ENCODE assay signal across 9 cellular contexts in the genomic region with DNA sequence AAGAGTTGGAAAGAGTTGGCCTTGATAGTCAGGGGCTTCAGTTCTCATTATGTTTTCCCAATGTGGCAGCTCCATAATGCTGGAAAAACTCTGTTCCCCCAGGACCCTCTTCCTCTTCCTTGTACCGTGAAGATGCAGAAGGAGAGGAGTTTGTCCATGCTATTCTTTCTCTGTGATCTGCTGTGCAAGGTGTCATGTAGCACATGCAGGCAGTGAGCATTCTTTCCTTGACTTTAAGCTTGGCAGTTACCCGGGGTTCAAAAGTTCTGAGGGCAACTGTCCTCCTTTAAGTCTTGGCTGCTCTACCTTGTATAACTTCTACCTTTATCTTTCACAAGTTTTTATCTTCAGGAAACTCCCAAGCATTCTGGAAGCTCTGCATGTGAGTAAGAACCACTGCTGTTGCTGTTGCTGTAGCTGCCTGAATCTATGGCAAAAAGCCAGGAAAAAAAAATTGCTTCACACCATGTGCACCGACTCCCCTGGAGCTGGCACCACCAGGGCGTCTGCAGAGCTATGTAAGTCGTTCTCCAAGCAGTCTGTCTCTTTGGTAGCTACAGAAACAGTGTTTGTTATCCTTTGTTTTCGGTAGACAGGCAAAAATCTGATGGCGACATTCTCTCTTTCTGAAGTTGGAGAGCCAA. TPM values are rescaled to one million over a fixed set of nuclear protein-coding genes. Genes with fewer than 3 reads are reported as not detected.
A peak's percentile ranks its signal among the peaks of the same experiment; 100 is the strongest.
DNase-seq lines count a peak whose midpoint lies in the region; ATAC-seq and TF ChIP-seq lines count a peak whose summit lies in the region.
"Had no signal": no experiment of that assay in that cellular context is flagged by ENCODE, and none has a peak within 500 bp of the region (broad histone marks: within the 10 kb centered on the region; RNA-seq: fewer than 3 reads in every experiment).

No MANE protein-coding gene starts in this region.

- ATAC-seq in HG02938 (IDR thresholded peaks at IDR 0.05; ENCODE audit: unreplicated experiment) (no peak), GM19328 (IDR thresholded peaks at IDR 0.05; ENCODE audit: unreplicated experiment) (no peak)

- H3K4me1 ChIP-seq in ascending aorta (peaks cover 7 to 41% of the 10 kb centered on the region in 2 donors), left ventricle myocardium inferior (peaks cover 66% of the 10 kb centered on the region), sigmoid colon (peaks cover 0 to 65% (median 48%) of the 10 kb centered on the region in 4 donors)

- H3K27me3 ChIP-seq in ascending aorta: no peaks in the 10 kb centered on the region
- no peaks in the 10 kb centered on the region for H3K27me3 ChIP-seq in left ventricle myocardium inferior (ENCODE audit: low read depth)
- H3K27me3 ChIP-seq in sigmoid colon: no peaks in the 10 kb centered on the region

- H3K36me3 ChIP-seq in ascending aorta (no peaks in the 10 kb centered on the region), left ventricle myocardium inferior (peaks cover 11% of the 10 kb centered on the region), sigmoid colon (peaks cover 0 to 3% (median 0%) of the 10 kb centered on the region in 4 donors)

- TF ChIP-seq POLR2A in sigmoid colon (IDR thresholded peaks at IDR 0.05): no peak

- intact Hi-C loops in ascending aorta (cut with DNase I): loop anchor here (1.0 kb wide), 1 partner anchor 42 kb away; a partner anchor contains a TSS
- intact Hi-C loops in left ventricle myocardium inferior (cut with micrococcal nuclease): no loop called here
- intact Hi-C loops in sigmoid colon (cut with DNase I): loop anchor here (1.0 kb wide), 1 partner anchor 42 kb away; a partner anchor contains a TSS

- H3K9me3 ChIP-seq in ascending aorta: no peaks in the 10 kb centered on the region
- H3K9me3 ChIP-seq in left ventricle myocardium inferior (replicated peaks): no peaks in the 10 kb centered on the region
- no peaks in the 10 kb centered on the region for H3K9me3 ChIP-seq in sigmoid colon

- TF ChIP-seq CTCF in ascending aorta (IDR thresholded peaks at IDR 0.05) (no peak), left ventricle myocardium inferior (IDR thresholded peaks at IDR 0.05; ENCODE audit: borderline replicate concordance) (no peak), sigmoid colon (IDR thresholded peaks at IDR 0.05) (no peak)

- DNase-seq in HUDEP-2 (lab: John Stamatoyannopoulos, UW; ENCODE audit: unreplicated experiment in 76 of 76) (peak in 71 of 76 experiments; percentile 3 to 93 (median 58)), ascending aorta (ENCODE audit: low spot score in 2 of 2) (peak; percentile 31 to 90), left ventricle myocardium inferior (peak; percentile 45), sigmoid colon (peak; percentile 91), NCI-H1048 (lab: John Stamatoyannopoulos, UW) (no peak)
- DNase-seq in activated CD4-positive, CD25-positive, alpha-beta regulatory T cell treated with anti-CD3 and anti-CD28 coated beads, Interleukin-2, amount 50 U/mL, for 72 hours: no peak
- DNase-seq: immature natural killer cell had no signal

- no peak for TF ChIP-seq EP300 in sigmoid colon (IDR thresholded peaks at IDR 0.05)

- H3K4me3 ChIP-seq in ascending aorta (no peak overlapping the region), left ventricle myocardium inferior (no peak overlapping the region), sigmoid colon (peak overlapping the region in 2 of 4 donors; percentile 0 to 10)

- H3K27ac ChIP-seq in ascending aorta (peak overlapping the region; percentile 79 to 87), left ventricle myocardium inferior (replicated peaks) (peak overlapping the region; percentile 83), sigmoid colon (peak overlapping the region; percentile 75 to 85 (median 85))

- 38 to 59% methylated on average over 7 of the region's 7 CpGs for WGBS in sigmoid colon, 2 donors

RNA-seq across cellular contexts. Expression of a gene that starts 42.7 kb away (rescaled TPM):
- 31.8 TPM for total RNA-seq in ascending aorta
- total RNA-seq in left ventricle myocardium inferior: 154 TPM
- 10 to 100 TPM; 48.7 to 80.5 (median 68.4) TPM for total RNA-seq in sigmoid colon
- polyA plus RNA-seq in sigmoid colon: 10 to 100 TPM; 10.8 to 22.2 (median 19.0) TPM

Comparison
In these comparisons a context has a peak if more than half of its experiments do, and no peak if none do; other contexts are left out.
1. DNase-seq: peak in HUDEP-2 (71 of 76), ascending aorta (2 of 2), left ventricle myocardium inferior (single experiment) and sigmoid colon (single experiment); none in NCI-H1048 (single experiment) and activated CD4-positive, CD25-positive, alpha-beta regulatory T cell treated with anti-CD3 and anti-CD28 coated beads, Interleukin-2, amount 50 U/mL, for 72 hours (single experiment).
2. Peak in every context shown above with its lines, with median percentiles within 50 percentile points of each other: H3K27ac ChIP-seq.